ENCODE assay signal across 14 cellular contexts in the genomic region with DNA sequence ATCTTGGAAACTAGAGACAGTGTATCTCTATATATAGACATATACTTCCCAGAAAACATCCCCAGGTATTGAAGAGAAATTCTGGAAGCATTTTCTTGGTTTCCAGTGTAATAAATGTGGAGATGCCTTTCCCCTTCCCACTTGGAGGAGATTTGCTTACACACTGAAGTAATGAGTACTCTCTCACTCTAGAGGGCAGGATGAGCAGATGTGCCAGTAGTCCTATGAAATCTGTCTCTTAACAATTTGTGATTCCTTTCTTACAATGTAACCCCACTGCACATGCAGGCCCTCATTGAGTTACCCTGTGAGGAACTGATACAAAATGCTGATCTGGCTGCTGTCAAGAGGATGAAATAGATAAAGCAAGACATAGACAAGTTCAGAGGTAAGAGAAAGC.
DNase-seq lines count a peak whose midpoint lies in the region; ATAC-seq and TF ChIP-seq lines count a peak whose summit lies in the region.
"Had no signal": no experiment of that assay in that cellular context is flagged by ENCODE, and none has a peak within 500 bp of the region (broad histone marks: within the 10 kb centered on the region; RNA-seq: fewer than 3 reads in every experiment).

No MANE protein-coding gene starts in this region.

- H3K36me3 Mint-ChIP-seq in WTC11 = no peaks in the 10 kb centered on the region
- no peaks in the 10 kb centered on the region for H3K36me3 Mint-ChIP-seq in stimulated activated memory B cell treated with anti-CD40 and anti-IgM and Interleukin-4, amounts not matched to agents 10 μg/mL and 1 μg/mL and 100 μg/mL, for 72 hours

- no peak overlapping the region for H3K4me3 Mint-ChIP-seq in WTC11
- no peak overlapping the region for H3K4me3 Mint-ChIP-seq in stimulated activated memory B cell treated with anti-CD40 and anti-IgM and Interleukin-4, amounts not matched to agents 10 μg/mL and 1 μg/mL and 100 μg/mL, for 72 hours

- CTCF ChIA-PET in WTC11 (lab: Charles Lee) = no interaction called here

- no peak overlapping the region for H3K4me3 ChIP-seq in MM.1S (ENCODE audit: low read length)
- H3K4me3 ChIP-seq in effector memory CD4-positive, alpha-beta T cell (ENCODE audit: insufficient read depth, low read depth, low read length, poor library complexity, severe bottlenecking) = no peak overlapping the region
- H3K4me3 ChIP-seq: BLaER1 treated with 17β-estradiol and CSF1 and Interleukin-3, amounts not matched to agents 10 nM and 100 nM had no signal

- H3K27me3 ChIP-seq in MM.1S (replicated peaks; ENCODE audit: insufficient read depth, low read length) = no peaks in the 10 kb centered on the region
- H3K27me3 ChIP-seq in effector memory CD4-positive, alpha-beta T cell (replicated peaks; ENCODE audit: control insufficient read depth, insufficient read depth, low read length, poor library complexity, severe bottlenecking) = no peaks in the 10 kb centered on the region
- H3K27me3 ChIP-seq: BLaER1 treated with 17β-estradiol and CSF1 and Interleukin-3, amounts not matched to agents 10 nM and 100 nM had no signal

- no peaks in the 10 kb centered on the region for H3K4me1 ChIP-seq in MM.1S (ENCODE audit: low read length)
- H3K4me1 ChIP-seq in effector memory CD4-positive, alpha-beta T cell (ENCODE audit: control insufficient read depth, insufficient read depth, low read length, poor library complexity, severe bottlenecking) = no peaks in the 10 kb centered on the region
- H3K4me1 ChIP-seq: BLaER1 treated with 17β-estradiol and CSF1 and Interleukin-3, amounts not matched to agents 10 nM and 100 nM had no signal

- H3K36me3 ChIP-seq in MM.1S (replicated peaks; ENCODE audit: insufficient read depth, low read length) = no peaks in the 10 kb centered on the region
- H3K36me3 ChIP-seq in effector memory CD4-positive, alpha-beta T cell (ENCODE audit: control insufficient read depth, insufficient read depth, low read length) = no peaks in the 10 kb centered on the region
- H3K36me3 ChIP-seq: BLaER1 treated with 17β-estradiol and CSF1 and Interleukin-3, amounts not matched to agents 10 nM and 100 nM had no signal

- H3K27ac ChIP-seq in MM.1S (ENCODE audit: low read length) = no peak overlapping the region
- no peak overlapping the region for H3K27ac ChIP-seq in effector memory CD4-positive, alpha-beta T cell (ENCODE audit: insufficient read depth, low read length, poor library complexity, severe bottlenecking)
- H3K27ac ChIP-seq: BLaER1 treated with 17β-estradiol and CSF1 and Interleukin-3, amounts not matched to agents 10 nM and 100 nM had no signal

- no peaks in the 10 kb centered on the region for H3F3A ChIP-seq in MM.1S (ENCODE audit: insufficient read depth, low read length)

- TF ChIP-seq CTCF in MM.1S (IDR thresholded peaks at IDR 0.05; ENCODE audit: low read length) = peak; percentile 21; the same call in 1 of the 2 replicates
- no peak for TF ChIP-seq CTCF in WTC11 (IDR thresholded peaks at IDR 0.05)

- POLR2A ChIA-PET in WTC11 (lab: Charles Lee) = no interaction called here

- H3K9me3 ChIP-seq in MM.1S (replicated peaks; ENCODE audit: insufficient read depth, low read length) = no peaks in the 10 kb centered on the region
- H3K9me3 ChIP-seq in effector memory CD4-positive, alpha-beta T cell (ENCODE audit: control insufficient read depth, low read length) = no peaks in the 10 kb centered on the region
- H3K9me3 ChIP-seq: BLaER1 treated with 17β-estradiol and CSF1 and Interleukin-3, amounts not matched to agents 10 nM and 100 nM had no signal

- ATAC-seq in WTC11 (peak; percentile 91), HG03442 (IDR thresholded peaks at IDR 0.05; ENCODE audit: unreplicated experiment) (no peak), GM18519 (IDR thresholded peaks at IDR 0.05; ENCODE audit: low FRiP score, unreplicated experiment) (no peak)
- peak; percentile 20 for ATAC-seq in stimulated activated memory B cell treated with anti-CD40 and anti-IgM and Interleukin-4, amounts not matched to agents 10 μg/mL and 1 μg/mL and 100 μg/mL, for 72 hours
- ATAC-seq: right cardiac atrium had no signal

- H3K27me3 Mint-ChIP-seq in WTC11 (ENCODE audit: low read depth) = no peaks in the 10 kb centered on the region
- no peaks in the 10 kb centered on the region for H3K27me3 Mint-ChIP-seq in stimulated activated memory B cell treated with anti-CD40 and anti-IgM and Interleukin-4, amounts not matched to agents 10 μg/mL and 1 μg/mL and 100 μg/mL, for 72 hours

- no peaks in the 10 kb centered on the region for H3K9me2 ChIP-seq in MM.1S (replicated peaks; ENCODE audit: insufficient read depth, low read length)

- H3K9me3 Mint-ChIP-seq in WTC11 = no peaks in the 10 kb centered on the region
- H3K9me3 Mint-ChIP-seq in stimulated activated memory B cell treated with anti-CD40 and anti-IgM and Interleukin-4, amounts not matched to agents 10 μg/mL and 1 μg/mL and 100 μg/mL, for 72 hours = no peaks in the 10 kb centered on the region

- H3K4me1 Mint-ChIP-seq in WTC11 = peaks cover 9% of the 10 kb centered on the region
- no peaks in the 10 kb centered on the region for H3K4me1 Mint-ChIP-seq in stimulated activated memory B cell treated with anti-CD40 and anti-IgM and Interleukin-4, amounts not matched to agents 10 μg/mL and 1 μg/mL and 100 μg/mL, for 72 hours

- no peaks in the 10 kb centered on the region for H3K79me2 ChIP-seq in MM.1S (ENCODE audit: low read length)

- no peak overlapping the region for H3K27ac Mint-ChIP-seq in WTC11
- H3K27ac Mint-ChIP-seq in stimulated activated memory B cell treated with anti-CD40 and anti-IgM and Interleukin-4, amounts not matched to agents 10 μg/mL and 1 μg/mL and 100 μg/mL, for 72 hours = no peak overlapping the region

- no peak overlapping the region for H3K9ac ChIP-seq in MM.1S (ENCODE audit: low read length)
- H3K9ac ChIP-seq: BLaER1 treated with 17β-estradiol and CSF1 and Interleukin-3, amounts not matched to agents 10 nM and 100 nM had no signal

- H2AFZ ChIP-seq in MM.1S (ENCODE audit: low read length) = no peak overlapping the region

- no peak overlapping the region for H3K4me2 ChIP-seq in MM.1S (ENCODE audit: low read depth, low read length)
- H3K4me2 ChIP-seq: BLaER1 treated with 17β-estradiol and CSF1 and Interleukin-3, amounts not matched to agents 10 nM and 100 nM had no signal

- DNase-seq in SKM-1 treated with dmso at 0.1 percent for 144 hours (lab: John Stamatoyannopoulos, UW; ENCODE audit: unreplicated experiment) = peak; percentile 1
- no peak for DNase-seq in SKM-1 (lab: John Stamatoyannopoulos, UW; ENCODE audit: unreplicated experiment)
- no peak for DNase-seq in MM.1S
- DNase-seq in WTC11 (ENCODE audit: low spot score) = no peak
- no peak for DNase-seq in effector memory CD4-positive, alpha-beta T cell
- DNase-seq: activated naive CD4-positive, alpha-beta T cell treated with Interleukin-2 at 50 U/mL for 16 hours; cortex of kidney; NCI-H1105 treated with DMSO at 0.1 percent for 48 hours; right cardiac atrium; Right ventricle myocardium superior had no signal

- H4K20me1 ChIP-seq in MM.1S (ENCODE audit: insufficient read depth, low read length) = no peaks in the 10 kb centered on the region
- H4K20me1 ChIP-seq: BLaER1 treated with 17β-estradiol and CSF1 and Interleukin-3, amounts not matched to agents 10 nM and 100 nM had no signal

TF ChIP-seq in WTC11, 78 proteins besides CTCF, POLR2A, EP300 and RAD21 (continues in another document):
- TF ChIP-seq MYBL2 (CRISPR knock-in tag; IDR thresholded peaks at IDR 0.05) (no peak), ZNF232 (CRISPR knock-in tag; IDR thresholded peaks at IDR 0.05) (no peak), ZNF423 (CRISPR knock-in tag; IDR thresholded peaks at IDR 0.05) (no peak), NFYB (CRISPR knock-in tag; conservative IDR thresholded peaks at IDR 0.05; ENCODE audit: low read depth) (no peak), CBFB (CRISPR knock-in tag; IDR thresholded peaks at IDR 0.05; ENCODE audit: low read depth) (no peak), FOXJ3 (CRISPR knock-in tag; IDR thresholded peaks at IDR 0.05; ENCODE audit: borderline replicate concordance) (no peak), TP53 (CRISPR knock-in tag; IDR thresholded peaks at IDR 0.05) (no peak)
- TF ChIP-seq, protein P1, sequence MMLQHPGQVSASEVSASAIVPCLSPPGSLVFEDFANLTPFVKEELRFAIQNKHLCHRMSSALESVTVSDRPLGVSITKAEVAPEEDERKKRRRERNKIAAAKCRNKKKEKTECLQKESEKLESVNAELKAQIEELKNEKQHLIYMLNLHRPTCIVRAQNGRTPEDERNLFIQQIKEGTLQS (CRISPR knock-in tag; conservative IDR thresholded peaks at IDR 0.05) = no peak
- TF ChIP-seq, protein P2, sequence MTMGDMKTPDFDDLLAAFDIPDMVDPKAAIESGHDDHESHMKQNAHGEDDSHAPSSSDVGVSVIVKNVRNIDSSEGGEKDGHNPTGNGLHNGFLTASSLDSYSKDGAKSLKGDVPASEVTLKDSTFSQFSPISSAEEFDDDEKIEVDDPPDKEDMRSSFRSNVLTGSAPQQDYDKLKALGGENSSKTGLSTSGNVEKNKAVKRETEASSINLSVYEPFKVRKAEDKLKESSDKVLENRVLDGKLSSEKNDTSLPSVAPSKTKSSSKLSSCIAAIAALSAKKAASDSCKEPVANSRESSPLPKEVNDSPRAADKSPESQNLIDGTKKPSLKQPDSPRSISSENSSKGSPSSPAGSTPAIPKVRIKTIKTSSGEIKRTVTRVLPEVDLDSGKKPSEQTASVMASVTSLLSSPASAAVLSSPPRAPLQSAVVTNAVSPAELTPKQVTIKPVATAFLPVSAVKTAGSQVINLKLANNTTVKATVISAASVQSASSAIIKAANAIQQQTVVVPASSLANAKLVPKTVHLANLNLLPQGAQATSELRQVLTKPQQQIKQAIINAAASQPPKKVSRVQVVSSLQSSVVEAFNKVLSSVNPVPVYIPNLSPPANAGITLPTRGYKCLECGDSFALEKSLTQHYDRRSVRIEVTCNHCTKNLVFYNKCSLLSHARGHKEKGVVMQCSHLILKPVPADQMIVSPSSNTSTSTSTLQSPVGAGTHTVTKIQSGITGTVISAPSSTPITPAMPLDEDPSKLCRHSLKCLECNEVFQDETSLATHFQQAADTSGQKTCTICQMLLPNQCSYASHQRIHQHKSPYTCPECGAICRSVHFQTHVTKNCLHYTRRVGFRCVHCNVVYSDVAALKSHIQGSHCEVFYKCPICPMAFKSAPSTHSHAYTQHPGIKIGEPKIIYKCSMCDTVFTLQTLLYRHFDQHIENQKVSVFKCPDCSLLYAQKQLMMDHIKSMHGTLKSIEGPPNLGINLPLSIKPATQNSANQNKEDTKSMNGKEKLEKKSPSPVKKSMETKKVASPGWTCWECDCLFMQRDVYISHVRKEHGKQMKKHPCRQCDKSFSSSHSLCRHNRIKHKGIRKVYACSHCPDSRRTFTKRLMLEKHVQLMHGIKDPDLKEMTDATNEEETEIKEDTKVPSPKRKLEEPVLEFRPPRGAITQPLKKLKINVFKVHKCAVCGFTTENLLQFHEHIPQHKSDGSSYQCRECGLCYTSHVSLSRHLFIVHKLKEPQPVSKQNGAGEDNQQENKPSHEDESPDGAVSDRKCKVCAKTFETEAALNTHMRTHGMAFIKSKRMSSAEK (CRISPR knock-in tag; IDR thresholded peaks at IDR 0.05; ENCODE audit: borderline replicate concordance) = no peak

Comparison
In these comparisons a context has a peak if more than half of its experiments do, and no peak if none do; other contexts are left out.
1. ATAC-seq: peak in WTC11 (single experiment) and stimulated activated memory B cell treated with anti-CD40 and anti-IgM and Interleukin-4, amounts not matched to agents 10 μg/mL and 1 μg/mL and 100 μg/mL, for 72 hours (single experiment); none in HG03442 (single experiment) and GM18519 (single experiment).